In the genomic region with DNA sequence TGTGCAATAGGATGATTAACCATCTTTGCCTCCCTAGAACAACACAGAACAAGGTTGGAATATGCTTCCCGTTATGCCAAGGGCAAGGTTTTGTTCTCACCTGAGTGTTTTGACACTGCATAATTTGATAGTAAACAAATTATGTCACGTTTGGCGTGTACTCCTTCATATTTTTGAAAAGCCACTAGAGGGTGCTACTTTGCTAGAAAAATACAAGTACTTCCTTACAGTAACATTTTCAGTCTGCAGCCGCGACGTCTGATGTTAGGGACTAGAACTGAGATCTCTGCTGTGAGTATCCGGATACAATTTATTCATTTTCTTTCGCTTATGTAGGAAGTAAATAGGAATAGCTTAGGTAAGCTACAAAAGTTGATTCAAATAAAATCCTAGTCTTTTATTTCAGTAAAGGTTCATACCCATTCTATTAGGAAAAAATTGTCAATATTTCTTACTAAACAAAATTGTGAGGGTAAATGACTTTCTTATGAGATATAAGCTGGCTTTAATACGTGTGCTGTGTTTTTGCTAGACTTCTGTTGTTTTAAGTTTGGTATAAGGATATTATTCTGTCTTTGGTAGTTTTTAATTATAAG, we compare ENCODE assay signal across 8 cellular contexts.
DNase-seq lines count a peak whose midpoint lies in the region; ATAC-seq and TF ChIP-seq lines count a peak whose summit lies in the region.

No MANE protein-coding gene starts in this region.

- ATAC-seq in GM23338 (peak; percentile 78), left lung (peak; percentile 83), upper lobe of left lung (ENCODE audit: low FRiP score in 2 of 2) (peak; percentile 26 to 81)

- intact Hi-C loops in activated CD4-positive, alpha-beta memory T cell treated with anti-CD3 and anti-CD28 coated beads for 36 hours (cut with micrococcal nuclease), result loop anchor here (1.0 to 10.0 kb wide), 4 partner anchors 223 to 895 kb away; no protein-coding TSS in a partner anchor
- intact Hi-C loops in colonic mucosa (cut with DNase I) (loop anchor here (5.0 kb wide), 2 partner anchors 225 to 600 kb away; no protein-coding TSS in a partner anchor), left lung (cut with DNase I) (no loop called here)

- CTCF ChIA-PET in activated CD4-positive, alpha-beta memory T cell treated with anti-CD3 and anti-CD28 coated beads for 36 hours (lab: Charles Lee), result interaction anchor here (1.1 to 1.7 kb wide), 3 partner anchors 86 to 898 kb away, joined by 3 to 5 read pairs (median 4); no protein-coding TSS in a partner anchor
- CTCF ChIA-PET in activated CD4-positive, alpha-beta memory T cell treated with anti-CD3 and anti-CD28 coated beads, Interleukin-2, amount 10 ng/mL, durations not matched to agents 7 days and 5 days (lab: Charles Lee), result interaction anchor here (1.1 to 1.9 kb wide), 3 partner anchors 224 to 649 kb away, joined by 3 to 4 read pairs (median 4); no protein-coding TSS in a partner anchor

- DNase-seq in activated CD4-positive, alpha-beta memory T cell treated with anti-CD3 and anti-CD28 coated beads for 36 hours, result peak; percentile 13
- DNase-seq in activated CD4-positive, alpha-beta memory T cell treated with anti-CD3 and anti-CD28 coated beads, Interleukin-2, amount 10 ng/mL, durations not matched to agents 7 days and 5 days, result no peak
- peak; percentile 88 for DNase-seq in GM23338 (ENCODE audit: low spot score)
- peak; percentile 32 for DNase-seq in Jurkat, Clone E6-1 (ENCODE audit: low read depth, low spot score)
- DNase-seq in colonic mucosa, result peak; percentile 29
- DNase-seq in left lung, result peak in 1 of 2 donors; percentile 40
- peak in 1 of 2 donors; percentile 45 for DNase-seq in upper lobe of left lung

- H2AFZ ChIP-seq in GM23338 (no peak overlapping the region), OCI-LY3 (ENCODE audit: low read depth, low read length) (no peak overlapping the region; the same call in 1 of the 2 replicates)

- no peaks in the 10 kb centered on the region for H3K4me1 Mint-ChIP-seq in activated CD4-positive, alpha-beta memory T cell treated with anti-CD3 and anti-CD28 coated beads for 36 hours (ENCODE audit: low read depth)
- H3K4me1 Mint-ChIP-seq in activated CD4-positive, alpha-beta memory T cell treated with anti-CD3 and anti-CD28 coated beads, Interleukin-2, amount 10 ng/mL, durations not matched to agents 7 days and 5 days, result no peaks in the 10 kb centered on the region
- no peaks in the 10 kb centered on the region for H3K4me1 Mint-ChIP-seq in GM23338

- H4K20me1 ChIP-seq in GM23338 (replicated peaks; ENCODE audit: insufficient read depth) (no peaks in the 10 kb centered on the region), OCI-LY3 (ENCODE audit: insufficient read depth, low read length) (no peaks in the 10 kb centered on the region)

- H3K27ac ChIP-seq in GM23338 (ENCODE audit: low read depth), result no peak overlapping the region
- no peak overlapping the region for H3K27ac ChIP-seq in OCI-LY3 (ENCODE audit: low read length)
- no peak overlapping the region for H3K27ac ChIP-seq in colonic mucosa
- no peak overlapping the region for H3K27ac ChIP-seq in left lung
- no peak overlapping the region for H3K27ac ChIP-seq in upper lobe of left lung

- H3K4me3 ChIP-seq in GM23338 (no peak overlapping the region), OCI-LY3 (ENCODE audit: low read length) (peak overlapping the region; percentile 41), colonic mucosa (no peak overlapping the region), left lung (no peak overlapping the region), upper lobe of left lung (no peak overlapping the region)
- no peak overlapping the region for H3K4me3 ChIP-seq in Jurkat, Clone E6-1 (ENCODE audit: low read length)

- no peak overlapping the region for H3K27ac Mint-ChIP-seq in activated CD4-positive, alpha-beta memory T cell treated with anti-CD3 and anti-CD28 coated beads for 36 hours
- no peak overlapping the region for H3K27ac Mint-ChIP-seq in activated CD4-positive, alpha-beta memory T cell treated with anti-CD3 and anti-CD28 coated beads, Interleukin-2, amount 10 ng/mL, durations not matched to agents 7 days and 5 days
- H3K27ac Mint-ChIP-seq in GM23338, result no peak overlapping the region

- TF ChIP-seq CTCF in GM23338 (conservative IDR thresholded peaks at IDR 0.05; ENCODE audit: low read depth in 2 of 2), result peak; percentile 67 to 73
- TF ChIP-seq CTCF in OCI-LY3 (IDR thresholded peaks at IDR 0.05; ENCODE audit: low read depth, low read length), result peak; percentile 72
- peak; percentile 59 for TF ChIP-seq CTCF in colonic mucosa (IDR thresholded peaks at IDR 0.05)
- peak; percentile 34 to 46 for TF ChIP-seq CTCF in left lung (IDR thresholded peaks at IDR 0.05)
- TF ChIP-seq CTCF in upper lobe of left lung (IDR thresholded peaks at IDR 0.05), result peak; percentile 23 to 67 (median 56)

- H3K9ac ChIP-seq in OCI-LY3 (ENCODE audit: low read length) (no peak overlapping the region), colonic mucosa (ENCODE audit: low read depth in 2 of 2, low read length in 2 of 2) (no peak overlapping the region)

- H3F3A ChIP-seq in GM23338 (replicated peaks; ENCODE audit: low read depth), result no peaks in the 10 kb centered on the region

- H3K9me2 ChIP-seq in GM23338 (ENCODE audit: insufficient read depth), result no peaks in the 10 kb centered on the region

- no peaks in the 10 kb centered on the region for H3K36me3 Mint-ChIP-seq in activated CD4-positive, alpha-beta memory T cell treated with anti-CD3 and anti-CD28 coated beads for 36 hours
- no peaks in the 10 kb centered on the region for H3K36me3 Mint-ChIP-seq in activated CD4-positive, alpha-beta memory T cell treated with anti-CD3 and anti-CD28 coated beads, Interleukin-2, amount 10 ng/mL, durations not matched to agents 7 days and 5 days (ENCODE audit: low read depth)
- no peaks in the 10 kb centered on the region for H3K36me3 Mint-ChIP-seq in GM23338 (ENCODE audit: low read depth)

- H3K9me3 ChIP-seq in OCI-LY3 (ENCODE audit: insufficient read depth, low read length) (no peaks in the 10 kb centered on the region), colonic mucosa (no peaks in the 10 kb centered on the region), left lung (no peaks in the 10 kb centered on the region), upper lobe of left lung (no peaks in the 10 kb centered on the region)

- no peaks in the 10 kb centered on the region for H3K27me3 Mint-ChIP-seq in activated CD4-positive, alpha-beta memory T cell treated with anti-CD3 and anti-CD28 coated beads for 36 hours
- H3K27me3 Mint-ChIP-seq in activated CD4-positive, alpha-beta memory T cell treated with anti-CD3 and anti-CD28 coated beads, Interleukin-2, amount 10 ng/mL, durations not matched to agents 7 days and 5 days, result peaks cover 2% of the 10 kb centered on the region
- no peaks in the 10 kb centered on the region for H3K27me3 Mint-ChIP-seq in GM23338 (ENCODE audit: insufficient read depth, low read depth, poor library complexity)

- no peaks in the 10 kb centered on the region for H3K27me3 ChIP-seq in GM23338 (ENCODE audit: insufficient read depth)
- 0 out of 2 replicates have a peak, but pooled peaks cover 3% of the 10 kb centered on the region for H3K27me3 ChIP-seq in OCI-LY3 (ENCODE audit: low read depth, low read length)
- no peaks in the 10 kb centered on the region for H3K27me3 ChIP-seq in colonic mucosa
- H3K27me3 ChIP-seq in left lung, result no peaks in the 10 kb centered on the region
- H3K27me3 ChIP-seq in upper lobe of left lung, result no peaks in the 10 kb centered on the region

- TF ChIP-seq POLR2A in upper lobe of left lung (IDR thresholded peaks at IDR 0.05), result no peak

- no peaks in the 10 kb centered on the region for H3K4me1 ChIP-seq in GM23338 (ENCODE audit: insufficient read depth)
- H3K4me1 ChIP-seq in OCI-LY3 (ENCODE audit: low read length), result peaks cover 23% of the 10 kb centered on the region
- no peaks in the 10 kb centered on the region for H3K4me1 ChIP-seq in colonic mucosa
- H3K4me1 ChIP-seq in left lung, result no peaks in the 10 kb centered on the region
- no peaks in the 10 kb centered on the region for H3K4me1 ChIP-seq in upper lobe of left lung

- no peak overlapping the region for H3K4me3 Mint-ChIP-seq in activated CD4-positive, alpha-beta memory T cell treated with anti-CD3 and anti-CD28 coated beads for 36 hours
- no peak overlapping the region for H3K4me3 Mint-ChIP-seq in activated CD4-positive, alpha-beta memory T cell treated with anti-CD3 and anti-CD28 coated beads, Interleukin-2, amount 10 ng/mL, durations not matched to agents 7 days and 5 days
- H3K4me3 Mint-ChIP-seq in GM23338, result no peak overlapping the region

- H3K79me2 ChIP-seq in GM23338 (replicated peaks; ENCODE audit: insufficient read depth) (no peaks in the 10 kb centered on the region), OCI-LY3 (ENCODE audit: low read length) (no peaks in the 10 kb centered on the region)

- H3K9me3 Mint-ChIP-seq in activated CD4-positive, alpha-beta memory T cell treated with anti-CD3 and anti-CD28 coated beads for 36 hours, result no peaks in the 10 kb centered on the region
- H3K9me3 Mint-ChIP-seq in activated CD4-positive, alpha-beta memory T cell treated with anti-CD3 and anti-CD28 coated beads, Interleukin-2, amount 10 ng/mL, durations not matched to agents 7 days and 5 days, result no peaks in the 10 kb centered on the region
- no peaks in the 10 kb centered on the region for H3K9me3 Mint-ChIP-seq in GM23338

- TF ChIP-seq EP300 in upper lobe of left lung (IDR thresholded peaks at IDR 0.05), result no peak

- POLR2A ChIA-PET in activated CD4-positive, alpha-beta memory T cell treated with anti-CD3 and anti-CD28 coated beads for 36 hours (lab: Charles Lee), result no interaction called here
- POLR2A ChIA-PET in activated CD4-positive, alpha-beta memory T cell treated with anti-CD3 and anti-CD28 coated beads, Interleukin-2, amount 10 ng/mL, durations not matched to agents 7 days and 5 days (lab: Charles Lee), result no interaction called here

- H3K4me2 ChIP-seq in GM23338 (no peak overlapping the region), OCI-LY3 (ENCODE audit: low read length) (peak overlapping the region; percentile 65)

- no peaks in the 10 kb centered on the region for H3K36me3 ChIP-seq in GM23338 (ENCODE audit: insufficient read depth)
- H3K36me3 ChIP-seq in OCI-LY3 (replicated peaks; ENCODE audit: low read depth, low read length), result no peaks in the 10 kb centered on the region
- H3K36me3 ChIP-seq in colonic mucosa, result no peaks in the 10 kb centered on the region
- no peaks in the 10 kb centered on the region for H3K36me3 ChIP-seq in left lung
- H3K36me3 ChIP-seq in upper lobe of left lung, result no peaks in the 10 kb centered on the region

- 3 to 7% methylated on average over 9 of the region's 9 CpGs for WGBS in upper lobe of left lung, 2 donors

TF ChIP-seq in GM23338, 12 proteins besides CTCF, POLR2A, EP300 and RAD21 (continues in another document):
- TF ChIP-seq JUNB (IDR thresholded peaks at IDR 0.05; ENCODE audit: unreplicated experiment) (no peak), ZNF114 (CRISPR knock-in tag; IDR thresholded peaks at IDR 0.05) (no peak), STAT1 (IDR thresholded peaks at IDR 0.05; ENCODE audit: unreplicated experiment) (no peak), ZNF331 (CRISPR knock-in tag; IDR thresholded peaks at IDR 0.05; ENCODE audit: low read depth) (no peak), NANOG (IDR thresholded peaks at IDR 0.05; ENCODE audit: borderline replicate concordance) (no peak), POLR2AphosphoS5 (IDR thresholded peaks at IDR 0.05; ENCODE audit: low read depth) (no peak)

Comparison
In these comparisons a context has a peak if more than half of its experiments do, and no peak if none do; other contexts are left out.
1. intact Hi-C loops: an anchor here in activated CD4-positive, alpha-beta memory T cell treated with anti-CD3 and anti-CD28 coated beads for 36 hours (1.0 to 10.0 kb wide) and colonic mucosa (5.0 kb wide); none called in left lung.